ENCODE assay signal across 8 cellular contexts in genomic region chr9:125241863-125242739, GRCh38. TPM values are rescaled to one million over a fixed set of nuclear protein-coding genes. Genes with fewer than 3 reads are reported as not detected.
DNase-seq lines count a peak whose midpoint lies in the region; ATAC-seq and TF ChIP-seq lines count a peak whose summit lies in the region.

No MANE protein-coding gene starts in this region.

- H3K27me3 ChIP-seq in HUES64 (ENCODE audit: insufficient read depth, low read length) (no peaks in the 10 kb centered on the region), heart right ventricle (no peaks in the 10 kb centered on the region), rectal smooth muscle tissue (ENCODE audit: control insufficient read depth, insufficient read depth, low read length) (no peaks in the 10 kb centered on the region)

- H3K27ac ChIP-seq in HUES64 (ENCODE audit: low read depth, low read length) (peak overlapping the region; percentile 85), heart right ventricle (peak overlapping the region; percentile 78 to 98 (median 93)), rectal smooth muscle tissue (ENCODE audit: low read depth, low read length) (peak overlapping the region; percentile 98)

- H3K4me3 ChIP-seq in HUES64 (ENCODE audit: low read length) (peak overlapping the region; percentile 91), heart right ventricle (peak overlapping the region; percentile 55 to 93 (median 82)), rectal smooth muscle tissue (ENCODE audit: low read length) (peak overlapping the region; percentile 94)

- H3K27me3 Mint-ChIP-seq in CD14-positive monocyte (ENCODE audit: low read depth in 3 of 3), result no peaks in the 10 kb centered on the region
- H3K27me3 Mint-ChIP-seq in activated naive CD4-positive, alpha-beta T cell treated with anti-CD3 and anti-CD28 coated beads for 36 hours (ENCODE audit: low read depth), result peaks cover 2% of the 10 kb centered on the region

- ATAC-seq in GM19328 (IDR thresholded peaks at IDR 0.05; ENCODE audit: unreplicated experiment), result peak; percentile 6
- peak; percentile 1 to 26 (median 6) for ATAC-seq in heart right ventricle

- H3K36me3 Mint-ChIP-seq in CD14-positive monocyte, result peaks cover 32 to 34% of the 10 kb centered on the region in 2 donors
- H3K36me3 Mint-ChIP-seq in activated naive CD4-positive, alpha-beta T cell treated with anti-CD3 and anti-CD28 coated beads for 36 hours (ENCODE audit: low read depth), result peaks cover 47% of the 10 kb centered on the region

- peak overlapping the region; percentile 99 to 100 (median 100) for H3K27ac Mint-ChIP-seq in CD14-positive monocyte
- peak overlapping the region; percentile 99 for H3K27ac Mint-ChIP-seq in activated naive CD4-positive, alpha-beta T cell treated with anti-CD3 and anti-CD28 coated beads for 36 hours

- H3K36me3 ChIP-seq in HUES64 (ENCODE audit: insufficient read depth, low read length) (peaks cover 34% of the 10 kb centered on the region), heart right ventricle (peaks cover 0 to 32% (median 28%) of the 10 kb centered on the region in 9 donors), rectal smooth muscle tissue (ENCODE audit: control insufficient read depth, insufficient read depth, low read length) (peaks cover 14% of the 10 kb centered on the region)

- no peaks in the 10 kb centered on the region for H3K9me3 ChIP-seq in HUES64 (ENCODE audit: insufficient read depth, low read depth, low read length)
- H3K9me3 ChIP-seq in heart right ventricle, result no peaks in the 10 kb centered on the region

- WGBS in HUES64, result 29% methylated on average over 27 of the region's 27 CpGs
- WGBS in heart right ventricle, 2 donors, result 21 to 24% methylated on average over 27 of the region's 27 CpGs

- CTCF ChIA-PET in activated naive CD4-positive, alpha-beta T cell treated with anti-CD3 and anti-CD28 coated beads for 36 hours (lab: Charles Lee), result interaction anchor here (0.9 kb wide), 1 partner anchor 32 kb away, joined by 3 read pairs; no protein-coding TSS in a partner anchor

- peak overlapping the region; percentile 99 for H3K4me3 Mint-ChIP-seq in CD14-positive monocyte
- H3K4me3 Mint-ChIP-seq in activated naive CD4-positive, alpha-beta T cell treated with anti-CD3 and anti-CD28 coated beads for 36 hours, result peak overlapping the region; percentile 95

- TF ChIP-seq CTCF in CD14-positive monocyte (IDR thresholded peaks at IDR 0.05), result no peak
- TF ChIP-seq CTCF in heart right ventricle (IDR thresholded peaks at IDR 0.05), result no peak

- H3K4me1 ChIP-seq in HUES64 (ENCODE audit: insufficient read depth, low read length) (peaks cover 12% of the 10 kb centered on the region; the same call in 1 of the 2 replicates), heart right ventricle (peaks cover 20 to 47% (median 38%) of the 10 kb centered on the region in 9 donors), rectal smooth muscle tissue (ENCODE audit: control insufficient read depth, insufficient read depth, low read length) (peaks cover 22% of the 10 kb centered on the region)

- H3K4me1 Mint-ChIP-seq in CD14-positive monocyte, result peaks cover 52% of the 10 kb centered on the region
- peaks cover 35% of the 10 kb centered on the region for H3K4me1 Mint-ChIP-seq in activated naive CD4-positive, alpha-beta T cell treated with anti-CD3 and anti-CD28 coated beads for 36 hours (ENCODE audit: low read depth)

- H3K9ac ChIP-seq in HUES64 (ENCODE audit: low read depth, low read length) (peak overlapping the region; percentile 96), rectal smooth muscle tissue (ENCODE audit: low read length) (peak overlapping the region; percentile 98)

- peaks cover 0 to 3% (median 0%) of the 10 kb centered on the region in 7 donors for H3K9me3 Mint-ChIP-seq in CD14-positive monocyte
- H3K9me3 Mint-ChIP-seq in activated naive CD4-positive, alpha-beta T cell treated with anti-CD3 and anti-CD28 coated beads for 36 hours, result no peaks in the 10 kb centered on the region

- DNase-seq in CD14-positive monocyte (ENCODE audit: low spot score) (no peak), heart right ventricle (peak; percentile 29 to 34), RPMI8226 (no peak), HK-2 (ENCODE audit: unreplicated experiment) (no peak)
- DNase-seq in activated naive CD4-positive, alpha-beta T cell treated with anti-CD3 and anti-CD28 coated beads for 36 hours, result peak; percentile 38

- intact Hi-C loops in CD14-positive monocyte (cut with micrococcal nuclease), result loop anchor here (2.0 to 5.0 kb wide), 3 partner anchors 19 to 55 kb away; partner anchors contain the start of genes GAPVD1 (in 2 of the 2) and PPP6C (in 2 of the 2)
- intact Hi-C loops in activated naive CD4-positive, alpha-beta T cell treated with anti-CD3 and anti-CD28 coated beads for 36 hours (cut with micrococcal nuclease), result loop anchor here (1.0 to 5.0 kb wide), 10 partner anchors 19 to 470 kb away; partner anchors contain the start of genes ARPC5L, GAPVD1, GOLGA1 and NR6A1
- intact Hi-C loops in heart right ventricle (cut with DNase I), result loop anchor here in 3 of 10 donors (1.0 to 10.0 kb wide), 5 partner anchors 19 to 133 kb away; partner anchors contain the start of genes GAPVD1 (in 2 of the 3) and RABEPK (in 2 of the 3)

RNA-seq across cellular contexts. Expression of gene HSPA5, which starts 1.0 kb away (rescaled TPM):
- 100 to 1,000 TPM; 105 to 156 TPM for polyA plus RNA-seq in CD14-positive monocyte
- polyA plus RNA-seq in HUES64 (2013, experiment 1 of 2), result 258 TPM
- 242 TPM for polyA plus RNA-seq in HUES64 (2013, experiment 2 of 2)
- 100 to 1,000 TPM; 136 to 138 TPM for total RNA-seq in activated naive CD4-positive, alpha-beta T cell treated with anti-CD3 and anti-CD28 coated beads for 36 hours
- total RNA-seq in heart right ventricle, result 100 to 1,000 TPM; 184 to 329 (median 234) TPM
- 1,000 to 10,000 TPM in 1 of 2 donors, 10 to 100 TPM in 1; 50.6 to 1,022 TPM for polyA plus RNA-seq in heart right ventricle

RNA-seq across cellular contexts. Expression of gene GAPVD1, which starts 19.5 kb away (rescaled TPM):
- 10 to 100 TPM; 30.5 to 49.2 TPM for polyA plus RNA-seq in CD14-positive monocyte
- polyA plus RNA-seq in HUES64 (2013, experiment 1 of 2), result 16.2 TPM
- 19.3 TPM for polyA plus RNA-seq in HUES64 (2013, experiment 2 of 2)
- 10 to 100 TPM; 38.1 to 40.0 TPM for total RNA-seq in activated naive CD4-positive, alpha-beta T cell treated with anti-CD3 and anti-CD28 coated beads for 36 hours
- 10 to 100 TPM; 27.0 to 40.0 (median 35.0) TPM for total RNA-seq in heart right ventricle
- polyA plus RNA-seq in heart right ventricle, result 1 to 10 TPM; 6.9 to 7.8 TPM

RNA-seq across cellular contexts. Expression of gene RABEPK, which starts 41.8 kb away (rescaled TPM):
- polyA plus RNA-seq in CD14-positive monocyte, result 10 to 100 TPM; 17.5 to 18.5 TPM
- polyA plus RNA-seq in HUES64 (2013, experiment 1 of 2), result 25.5 TPM
- polyA plus RNA-seq in HUES64 (2013, experiment 2 of 2), result 20.4 TPM
- total RNA-seq in activated naive CD4-positive, alpha-beta T cell treated with anti-CD3 and anti-CD28 coated beads for 36 hours, result 10 to 100 TPM; 18.4 to 19.8 TPM
- total RNA-seq in heart right ventricle, result 10 to 100 TPM in 6 of 10 donors, 1 to 10 TPM in 4; 6.5 to 12.7 (median 10.2) TPM
- 10 to 100 TPM in 1 of 2 donors, 1 to 10 TPM in 1; 9.7 to 24.3 TPM for polyA plus RNA-seq in heart right ventricle

RNA-seq across cellular contexts. Expression of gene PPP6C, which starts 52.5 kb away (rescaled TPM):
- polyA plus RNA-seq in CD14-positive monocyte (10 to 100 TPM; 36.9 to 48.1 TPM), heart right ventricle (10 to 100 TPM; 10.3 to 17.3 TPM)
- 26.3 TPM for polyA plus RNA-seq in HUES64 (2013, experiment 1 of 2)
- polyA plus RNA-seq in HUES64 (2013, experiment 2 of 2), result 27.4 TPM
- 10 to 100 TPM; 43.6 to 46.3 TPM for total RNA-seq in activated naive CD4-positive, alpha-beta T cell treated with anti-CD3 and anti-CD28 coated beads for 36 hours
- total RNA-seq in heart right ventricle, result 10 to 100 TPM; 32.3 to 41.5 (median 38.5) TPM

Comparison
In these comparisons a context has a peak if more than half of its experiments do, and no peak if none do; other contexts are left out.
1. DNase-seq: peak in activated naive CD4-positive, alpha-beta T cell treated with anti-CD3 and anti-CD28 coated beads for 36 hours (single experiment) and heart right ventricle (2 of 2); none in CD14-positive monocyte (single experiment), RPMI8226 (single experiment) and HK-2 (single experiment).
2. Peak in every context shown above with its lines, with median percentiles within 50 percentile points of each other: H3K27ac ChIP-seq and H3K4me3 ChIP-seq.